In genomic region chr11:58933661-58934060, GRCh38 we compare ENCODE assay signal across 31 cellular contexts. TPM values are rescaled to one million over a fixed set of nuclear protein-coding genes. Genes with fewer than 3 reads are reported as not detected.
"Had no signal": no experiment of that assay in that cellular context is flagged by ENCODE, and none has a peak within 500 bp of the region (broad histone marks: within the 10 kb centered on the region; RNA-seq: fewer than 3 reads in every experiment).

No MANE protein-coding gene starts in this region.

- ATAC-seq: esophagus mucosa; gastrocnemius medialis; left lung; naive thymus-derived CD8-positive, alpha-beta T cell; sciatic nerve; stimulated activated naive CD8-positive, alpha-beta T cell treated with anti-CD3 and anti-CD28 coated beads, Interleukin-15, Interleukin-2, amounts not matched to agents 100 U/mL and 50 U/mL, for 24 hours had no signal

- H3K36me3 Mint-ChIP-seq: naive thymus-derived CD8-positive, alpha-beta T cell; type B pancreatic cell had no signal

- H3K9me3 Mint-ChIP-seq: dendritic cell treated with granulocyte-macrophage colony-stimulating factor and Interleukin-4, amounts not matched to agents 40 ng/mL and 50 ng/mL, for 4 days; endodermal cell; naive thymus-derived CD8-positive, alpha-beta T cell; type B pancreatic cell had no signal

- DNase-seq: colonic mucosa; effector CD8-positive, alpha-beta T cell; endodermal cell; foreskin fibroblast; gastrocnemius medialis; head of caudate nucleus; kidney; left lung; lower lobe of right lung; naive thymus-derived CD8-positive, alpha-beta T cell; nephron progenitor cell; stimulated activated CD4-positive, alpha-beta T cell treated with anti-CD3 and anti-CD28 coated beads, Interleukin-12 subunit alpha, Interleukin-12 subunit beta, amount 100 ng/mL, for 4 hours; stimulated activated CD4-positive, alpha-beta T cell treated with anti-CD3 and anti-CD28 coated beads, Interleukin-1b, Interleukin-23, amount 100 ng/mL, for 48 hours; stimulated activated CD4-positive, alpha-beta T cell treated with anti-CD3 and anti-CD28 coated beads, Interleukin-4, amount 100 ng/mL, for 1 hour; stimulated activated CD8-positive, alpha-beta memory T cell treated with anti-CD3 and anti-CD28 coated beads, Interleukin-4, amount 100 ng/mL, for 48 hours; stimulated activated naive CD8-positive, alpha-beta T cell treated with anti-CD3 and anti-CD28 coated beads, Interleukin-15, Interleukin-2, amounts not matched to agents 100 U/mL and 50 U/mL, for 24 hours; testis; tibial artery had no signal

- H3K27me3 Mint-ChIP-seq: dendritic cell treated with granulocyte-macrophage colony-stimulating factor and Interleukin-4, amounts not matched to agents 40 ng/mL and 50 ng/mL, for 4 days; progenitor cell of endocrine pancreas had no signal

- H3K9me3 ChIP-seq: colonic mucosa, gastrocnemius medialis, left lung, lower lobe of right lung, neutrophil, testis, tibial artery had no signal

- H3K4me1 ChIP-seq: colonic mucosa, gastrocnemius medialis, left lung, lower lobe of right lung, parathyroid adenoma, testis, tibial artery had no signal

- H3K4me1 Mint-ChIP-seq: naive thymus-derived CD8-positive, alpha-beta T cell had no signal

- H3K36me3 ChIP-seq: colonic mucosa, gastrocnemius medialis, left lung, lower lobe of right lung, neutrophil, tibial artery had no signal

- H3K27ac Mint-ChIP-seq: dendritic cell treated with granulocyte-macrophage colony-stimulating factor and Interleukin-4, amounts not matched to agents 40 ng/mL and 50 ng/mL, for 4 days; endodermal cell; nephron progenitor cell; progenitor cell of endocrine pancreas; type B pancreatic cell had no signal

- H3K4me3 ChIP-seq: colonic mucosa, gastrocnemius medialis, hepatocyte, left lung, lower lobe of right lung, smooth muscle cell, testis, tibial artery had no signal

- H3K27me3 ChIP-seq: colonic mucosa, hepatocyte, testis had no signal

- H3K27ac ChIP-seq: colonic mucosa, epithelial cell of prostate, gastrocnemius medialis, hepatocyte, left lung, lower lobe of right lung, neutrophil, parathyroid adenoma, testis, tibial artery had no signal

- H3K4me3 Mint-ChIP-seq: dendritic cell treated with granulocyte-macrophage colony-stimulating factor and Interleukin-4, amounts not matched to agents 40 ng/mL and 50 ng/mL, for 4 days; endodermal cell; naive thymus-derived CD8-positive, alpha-beta T cell; nephron progenitor cell; type B pancreatic cell had no signal

RNA-seq across cellular contexts. Expression of gene GLYATL1, which starts 5.6 kb away (rescaled TPM):
- total RNA-seq: glomerular endothelial cell; left lung; lower lobe of right lung; mesenteric fat pad; myocyte; naive thymus-derived CD8-positive, alpha-beta T cell; sciatic nerve; smooth muscle cell had no signal
- polyA plus RNA-seq: naive thymus-derived CD8-positive, alpha-beta T cell; smooth muscle cell had no signal
